7 cellular contexts compared by ENCODE assay signal in the genomic region with DNA sequence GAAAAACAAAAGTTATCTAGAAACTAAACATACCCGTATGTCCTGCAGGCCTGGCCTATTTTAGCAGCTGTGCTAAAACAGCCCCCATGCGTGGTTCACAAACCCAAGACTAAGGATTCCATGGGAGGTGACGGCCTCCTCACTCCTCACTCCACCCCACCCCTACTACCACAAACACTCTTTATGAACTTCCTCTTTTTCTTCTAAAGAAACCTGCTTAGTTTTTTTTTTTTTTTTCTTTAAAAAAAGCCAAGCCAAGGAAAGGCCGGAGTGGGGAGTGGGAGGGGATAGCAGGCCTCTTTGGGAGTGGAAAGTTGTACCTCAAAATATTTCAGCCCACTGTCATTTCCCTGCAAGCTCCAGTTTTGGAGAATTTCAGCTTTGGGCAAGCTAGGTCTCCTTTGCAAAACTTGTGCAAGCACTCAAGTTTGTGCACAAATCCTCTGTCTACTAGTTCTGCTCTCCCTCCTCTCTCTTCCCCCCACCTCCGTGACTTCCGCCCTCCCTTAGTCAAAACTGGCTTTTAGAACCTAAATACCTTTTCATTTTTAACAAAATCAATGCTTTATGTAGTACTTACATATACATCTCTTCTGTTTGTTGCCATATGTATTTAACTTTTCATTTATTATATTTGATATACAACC. TPM values are rescaled to one million over a fixed set of nuclear protein-coding genes. Genes with fewer than 3 reads are reported as not detected.
DNase-seq lines count a peak whose midpoint lies in the region; ATAC-seq and TF ChIP-seq lines count a peak whose summit lies in the region.

No MANE protein-coding gene starts in this region.

- H3K36me3 ChIP-seq in Panc1 (ENCODE audit: control insufficient read depth, insufficient read depth, low read length): peaks cover 9% of the 10 kb centered on the region

- DNase-seq in Panc1 (ENCODE audit: low read depth, low spot score) (no peak), dorsolateral prefrontal cortex (no peak), natural killer cell (no peak), mucosa of gallbladder (ENCODE audit: low spot score) (no peak), NCI-H345 treated with DMSO at 0.1 percent for 48 hours (lab: John Stamatoyannopoulos, UW; ENCODE audit: unreplicated experiment) (no peak)

- H3K27me3 Mint-ChIP-seq in natural killer cell (ENCODE audit: low read depth in 2 of 2): peaks cover 1 to 2% of the 10 kb centered on the region in 2 donors

- no peaks in the 10 kb centered on the region for H3K9me3 ChIP-seq in Panc1 (ENCODE audit: control insufficient read depth, insufficient read depth, low read depth, low read length)

- H3K4me3 ChIP-seq in Panc1 (ENCODE audit: low read depth in 2 of 2, low read length in 2 of 2): peak overlapping the region; percentile 85 to 93
- peak overlapping the region; percentile 43 to 92 (median 79) for H3K4me3 ChIP-seq in dorsolateral prefrontal cortex

- peak; percentile 49 for ATAC-seq in GM19023 (IDR thresholded peaks at IDR 0.05; ENCODE audit: unreplicated experiment)
- ATAC-seq in HG02884 (IDR thresholded peaks at IDR 0.05; ENCODE audit: unreplicated experiment): peak; percentile 40
- ATAC-seq in Panc1: peak; percentile 39; the same call in 1 of the 2 replicates
- peak; percentile 49 to 62 (median 49) for ATAC-seq in natural killer cell

- H3K9me3 Mint-ChIP-seq in natural killer cell: no peaks in the 10 kb centered on the region

- H3K4me1 ChIP-seq in Panc1 (ENCODE audit: control insufficient read depth, insufficient read depth, low read length): peaks cover 28% of the 10 kb centered on the region

- no peaks in the 10 kb centered on the region for H3K27me3 ChIP-seq in Panc1 (ENCODE audit: control insufficient read depth, insufficient read depth, low read length)
- H3K27me3 ChIP-seq in dorsolateral prefrontal cortex: peaks cover 0 to 6% (median 0%) of the 10 kb centered on the region in 45 donors

- TSS peak; percentile 81 for BruUV-seq in Panc1 (replicated peaks; lab: Mats Ljungman, UMichigan)

- H3K4me1 Mint-ChIP-seq in natural killer cell: peaks cover 21 to 32% of the 10 kb centered on the region in 2 donors

- in situ Hi-C loops in Panc1 (cut with HindIII; ENCODE audit: low pct_unique_long_range_greater_than_20kb, low sequenced_read_pairs): no loop called here

- H3K27ac ChIP-seq in Panc1 (ENCODE audit: low read length): peak overlapping the region; percentile 74
- peak overlapping the region in 27 of 59 donors; percentile 16 to 85 (median 66) for H3K27ac ChIP-seq in dorsolateral prefrontal cortex

- TF ChIP-seq CTCF in Panc1 (IDR thresholded peaks at IDR 0.05): no peak
- no peak for TF ChIP-seq CTCF in dorsolateral prefrontal cortex (IDR thresholded peaks at IDR 0.05 in 54 of 56, conservative IDR thresholded peaks at IDR 0.05 in 2 of 56; ENCODE audit: low read depth in 1 of 56, partially characterized antibody in 56 of 56)
- no peak for TF ChIP-seq CTCF in natural killer cell (IDR thresholded peaks at IDR 0.05)

- peak overlapping the region; percentile 1 to 91 for H3K27ac Mint-ChIP-seq in natural killer cell

- peak overlapping the region; percentile 95 for H3K4me3 Mint-ChIP-seq in natural killer cell

- POLR2A ChIA-PET in Panc1 (lab: Charles Lee): no interaction called here

- CTCF ChIA-PET in Panc1 (lab: Charles Lee): no interaction called here

- intact Hi-C loops in Panc1 (cut with micrococcal nuclease; ENCODE audit: unreplicated experiment) (loop anchor here (5.0 kb wide), 1 partner anchor 109 kb away; no protein-coding TSS in a partner anchor), dorsolateral prefrontal cortex (cut with DNase I) (no loop called here), natural killer cell (cut with micrococcal nuclease) (loop anchor here (2.0 kb wide), 1 partner anchor 15 kb away; no protein-coding TSS in a partner anchor)

- no peaks in the 10 kb centered on the region for H3K36me3 Mint-ChIP-seq in natural killer cell

RNA-seq across cellular contexts. Expression of gene ANTXR2, which starts 0.5 kb away (rescaled TPM):
- total RNA-seq in Panc1 (2021; ENCODE audit: unreplicated experiment) (27.8 TPM), dorsolateral prefrontal cortex (10 to 100 TPM in 23 of 120 experiments, 1 to 10 TPM in 97; 3.0 to 17.1 (median 7.2) TPM), natural killer cell (10 to 100 TPM in 1 of 3 donors, 1 to 10 TPM in 2; 7.8 to 28.3 (median 10.0) TPM), mucosa of gallbladder (163 TPM)
- polyA plus RNA-seq in Panc1 (2012; ENCODE audit: insufficient read length): 14.8 TPM

Comparison
In these comparisons a context has a peak if more than half of its experiments do, and no peak if none do; other contexts are left out.
1. intact Hi-C loops: an anchor here in Panc1 (5.0 kb wide) and natural killer cell (2.0 kb wide); none called in dorsolateral prefrontal cortex.